ENCODE assay signal across 24 cellular contexts in the genomic region with DNA sequence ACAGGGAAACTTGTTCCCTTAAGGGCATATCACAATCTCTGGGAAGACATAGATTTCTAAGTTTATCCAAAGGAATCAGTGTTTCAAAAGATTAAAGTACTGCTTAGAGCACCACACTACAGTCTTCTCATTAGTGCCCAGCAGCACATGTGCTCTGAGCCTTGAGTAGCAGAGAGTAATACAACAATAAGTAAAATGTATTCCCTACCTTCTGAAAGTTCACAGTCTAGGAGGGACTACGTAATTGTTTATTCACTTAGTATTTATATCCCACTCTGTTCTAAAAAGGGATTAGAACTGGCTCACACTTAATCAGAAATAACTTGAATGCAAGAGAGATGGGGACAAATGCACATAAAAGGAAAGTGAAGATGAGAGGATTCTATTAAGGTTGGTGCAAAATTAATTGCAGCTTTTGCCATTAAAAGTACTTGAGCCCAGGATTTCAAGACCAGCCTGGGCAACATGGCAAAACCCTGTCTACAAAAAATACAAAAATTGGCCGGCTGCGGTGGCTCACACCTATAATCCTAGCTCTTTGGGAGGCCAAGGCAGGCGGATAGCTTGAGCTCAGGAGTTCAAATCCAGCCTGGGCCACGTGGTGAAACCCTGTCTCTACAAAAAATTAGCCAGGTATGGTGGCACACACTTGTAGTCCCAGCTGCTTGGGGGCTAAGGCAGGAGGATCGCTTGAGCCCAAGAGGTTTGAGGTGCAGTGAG. TPM values are rescaled to one million over a fixed set of nuclear protein-coding genes. Genes with fewer than 3 reads are reported as not detected.
DNase-seq lines count a peak whose midpoint lies in the region; ATAC-seq and TF ChIP-seq lines count a peak whose summit lies in the region.
"Had no signal": no experiment of that assay in that cellular context is flagged by ENCODE, and none has a peak within 500 bp of the region (broad histone marks: within the 10 kb centered on the region; RNA-seq: fewer than 3 reads in every experiment).

No MANE protein-coding gene starts in this region.

- H3K9ac ChIP-seq in IMR-90 (ENCODE audit: low read depth, low read length) (no peak overlapping the region), muscle layer of colon (ENCODE audit: low read length) (no peak overlapping the region)
- H3K9ac ChIP-seq: SK-N-SH had no signal

- no peak overlapping the region for H2BK15ac ChIP-seq in IMR-90 (ENCODE audit: low read depth, low read length)

- TF ChIP-seq CTCF in IMR-90 (conservative IDR thresholded peaks at IDR 0.05; ENCODE audit: low read depth, low read length) = no peak
- TF ChIP-seq CTCF in stomach (IDR thresholded peaks at IDR 0.05) = no peak

- H3K4me3 ChIP-seq in IMR-90 (ENCODE audit: insufficient read depth, low read depth, low read length) (no peak overlapping the region), muscle layer of colon (ENCODE audit: low read depth in 1 of 2, low read length in 2 of 2) (no peak overlapping the region), stomach (no peak overlapping the region)
- H3K4me3 ChIP-seq: dorsolateral prefrontal cortex had no signal

- BruUV-seq in IMR-90 (replicated peaks; lab: Mats Ljungman, UMichigan) = no TSS peak

- H3K79me1 ChIP-seq in IMR-90 (ENCODE audit: low read depth in 1 of 2, low read length in 2 of 2) = peaks cover 16 to 43% of the 10 kb centered on the region in 2 experiments

- intact Hi-C loops in IMR-90 (cut with micrococcal nuclease) = no loop called here
- intact Hi-C loops in stomach (cut with DNase I; ENCODE audit: low total_unique reads) = no loop called here

- TF ChIP-seq EP300 in stomach (IDR thresholded peaks at IDR 0.05) = no peak

- H3K23ac ChIP-seq in IMR-90 (ENCODE audit: low read depth, low read length) = no peak overlapping the region

- no peak overlapping the region for H2AK5ac ChIP-seq in IMR-90 (ENCODE audit: low read depth, low read length)

- in situ Hi-C loops in IMR-90 (cut with MboI; ENCODE audit: low sequenced_read_pairs) = no loop called here

- no peak overlapping the region for H3K18ac ChIP-seq in IMR-90 (ENCODE audit: low read depth, low read length)

- POLR2A ChIA-PET in IMR-90 (lab: Charles Lee; ENCODE audit: unreplicated experiment) = no interaction called here

- H3K56ac ChIP-seq in IMR-90 (ENCODE audit: extremely low read depth, insufficient read depth, low read length) = no peak overlapping the region

- no peak overlapping the region for H2BK20ac ChIP-seq in IMR-90 (ENCODE audit: low read depth, low read length)

- H4K20me1 ChIP-seq in IMR-90 (ENCODE audit: insufficient read depth, low read length) = peaks cover 32% of the 10 kb centered on the region

- H4K5ac ChIP-seq in IMR-90 (ENCODE audit: low read depth, low read length) = no peak overlapping the region

- no peak for DNase-seq in IMR-90
- no peak for DNase-seq in caudate nucleus (lab: John Stamatoyannopoulos, UW)
- DNase-seq in stomach = no peak
- no peak for DNase-seq in activated naive CD4-positive, alpha-beta T cell treated with Interleukin-2 at 50 U/mL for 16 hours
- DNase-seq in DMS153 (lab: John Stamatoyannopoulos, UW) = no peak
- DNase-seq in NCI-H510A (lab: John Stamatoyannopoulos, UW) = no peak
- DNase-seq: activated CD4-positive, alpha-beta T cell treated with anti-CD3 and anti-CD28 coated beads for 36 hours; activated CD8-positive, alpha-beta memory T cell treated with anti-CD3 and anti-CD28 coated beads for 24 hours; activated T-cell treated with anti-CD3 and anti-CD28 coated beads, Interleukin-2, amount 50 U/mL, for 24 hours; CD4-positive, alpha-beta T cell; central memory CD4-positive, alpha-beta T cell; EL; HCEC 1CT; Kasumi-1; MV-4-11; natural killer cell; NCI-H187; NCI-H526 treated with DMSO at 0.1 percent for 48 hours; SK-N-SH; T-helper 17 cell had no signal

- H3K27me3 ChIP-seq in IMR-90 (ENCODE audit: control insufficient read depth, insufficient read depth, low read length) (no peaks in the 10 kb centered on the region), muscle layer of colon (ENCODE audit: control insufficient read depth in 1 of 2, insufficient read depth in 2 of 2, low read length in 2 of 2) (no peaks in the 10 kb centered on the region), stomach (no peaks in the 10 kb centered on the region)
- H3K27me3 ChIP-seq: dorsolateral prefrontal cortex had no signal

- TF ChIP-seq POLR2A in IMR-90 (IDR thresholded peaks at IDR 0.05; ENCODE audit: low read depth, low read length) = no peak
- TF ChIP-seq POLR2A in stomach (IDR thresholded peaks at IDR 0.05) = no peak

- ATAC-seq in IMR-90 (ENCODE audit: low read depth) (peak; percentile 60), GM18867 (IDR thresholded peaks at IDR 0.05; ENCODE audit: unreplicated experiment) (no peak)
- ATAC-seq: activated CD4-positive, alpha-beta T cell treated with anti-CD3 and anti-CD28 coated beads for 36 hours; left lobe of liver; natural killer cell; T-helper 17 cell had no signal

- peaks cover 35% of the 10 kb centered on the region for H3K36me3 ChIP-seq in IMR-90 (ENCODE audit: control insufficient read depth, insufficient read depth, low read length)
- H3K36me3 ChIP-seq in muscle layer of colon (ENCODE audit: insufficient read depth, low read length) = peaks cover 9% of the 10 kb centered on the region
- H3K36me3 ChIP-seq in stomach = peaks cover 0 to 34% (median 12%) of the 10 kb centered on the region in 4 donors

- H3K14ac ChIP-seq in IMR-90 (replicated peaks; ENCODE audit: low read depth, low read length) = peak overlapping the region; percentile 7; the same call in 1 of the 2 replicates

- 91% methylated on average over 4 of the region's 6 CpGs; no CpG with 5 or more reads in 1 of the 2 experiments for WGBS in IMR-90 (ENCODE audit: extremely low coverage in 2 of 2, insufficient read length in 1 of 2), 2 experiments
- WGBS in stomach, 5 donors = 74 to 93% (median 88%) methylated on average over 6 of the region's 6 CpGs

- H2AK9ac ChIP-seq in IMR-90 (replicated peaks; ENCODE audit: low read depth, low read length, poor library complexity) = no peak overlapping the region

- no peak for TF ChIP-seq RAD21 in IMR-90 (IDR thresholded peaks at IDR 0.05; ENCODE audit: low read length)

- H4K91ac ChIP-seq in IMR-90 (ENCODE audit: insufficient read depth, low read depth, low read length) = no peak overlapping the region

- H3K9me3 ChIP-seq in IMR-90 (ENCODE audit: control insufficient read depth, insufficient read depth, low read length) (no peaks in the 10 kb centered on the region), muscle layer of colon (ENCODE audit: low read length) (no peaks in the 10 kb centered on the region), stomach (no peaks in the 10 kb centered on the region)
- H3K9me3 ChIP-seq: SK-N-SH had no signal

- H2BK120ac ChIP-seq in IMR-90 (ENCODE audit: low read depth, low read length) = no peak overlapping the region

- CTCF ChIA-PET in IMR-90 (lab: Yijun Ruan, JAX) = no interaction called here

- no peak overlapping the region for H2BK5ac ChIP-seq in IMR-90 (ENCODE audit: low read depth, low read length, poor library complexity, severe bottlenecking)

- H3K27ac ChIP-seq in IMR-90 (ENCODE audit: insufficient read depth, low read length) (no peak overlapping the region), caudate nucleus (ENCODE audit: low read depth, low read length) (peak overlapping the region; percentile 44), muscle layer of colon (ENCODE audit: low read depth, low read length) (peak overlapping the region; percentile 36), stomach (peak overlapping the region in 4 of 5 donors; percentile 16 to 79 (median 72))

- no peak overlapping the region for H3K4ac ChIP-seq in IMR-90 (ENCODE audit: low read depth, low read length)

- dilution Hi-C loops in IMR-90 (cut with HindIII; ENCODE audit: low sequenced_read_pairs, unreplicated experiment) = no loop called here

- no peak overlapping the region for H4K8ac ChIP-seq in IMR-90 (ENCODE audit: low read depth in 2 of 2, low read length in 2 of 2)

- H3K4me2 ChIP-seq in IMR-90 (ENCODE audit: low read depth, low read length) = no peak overlapping the region
- H3K4me2 ChIP-seq: SK-N-SH had no signal

- H3K4me1 ChIP-seq in IMR-90 (ENCODE audit: control insufficient read depth, insufficient read depth, low read length) (peaks cover 14% of the 10 kb centered on the region), muscle layer of colon (ENCODE audit: insufficient read depth, low read length) (peaks cover 26% of the 10 kb centered on the region), stomach (peaks cover 15 to 40% (median 27%) of the 10 kb centered on the region in 4 donors)

- peaks cover 11% of the 10 kb centered on the region for H3K9me1 ChIP-seq in IMR-90 (ENCODE audit: insufficient read depth, low read length)

- H2AFZ ChIP-seq in IMR-90 (replicated peaks; ENCODE audit: low read length, poor library complexity) = no peak overlapping the region

TF ChIP-seq in IMR-90, 13 proteins besides CTCF, POLR2A, EP300 and RAD21:
- TF ChIP-seq NFE2L2 (IDR thresholded peaks at IDR 0.05; ENCODE audit: low read depth, low read length) (no peak), MXI1 (IDR thresholded peaks at IDR 0.05; ENCODE audit: borderline replicate concordance, low read depth, low read length) (0 out of 2 replicates have a peak, but pooled peaks have one; percentile 26)

RNA-seq across cellular contexts. Expression of gene SYNC, which starts 9.0 kb away (rescaled TPM):
- 103 and 139 TPM in 2 replicates for total RNA-seq in IMR-90 (2012; rRNA removed)
- polyA plus RNA-seq in IMR-90 (2012; rRNA removed) = 41.3 and 48.9 TPM in 2 replicates
- 24.0 and 32.6 TPM in 2 replicates for polyA plus RNA-seq in IMR-90 (2012; cell fraction: cytosol; rRNA removed)
- 15.3 and 50.5 TPM in 2 replicates for polyA plus RNA-seq in IMR-90 (2012; cell fraction: nucleus; rRNA removed; ENCODE audit: low replicate concordance)
- total RNA-seq in stomach = 10 to 100 TPM; 12.3 to 38.5 (median 22.8) TPM
- polyA plus RNA-seq in stomach = 10 to 100 TPM in 1 of 3 donors, 1 to 10 TPM in 2; 5.5 to 11.6 (median 6.0) TPM
- total RNA-seq: activated CD4-positive, alpha-beta T cell treated with anti-CD3 and anti-CD28 coated beads for 36 hours; CD4-positive, alpha-beta T cell; natural killer cell; T-helper 17 cell had no signal

RNA-seq across cellular contexts. Expression of gene RBBP4, which starts 42.6 kb away (rescaled TPM):
- total RNA-seq in IMR-90 (2012; rRNA removed) (138 and 161 TPM in 2 replicates), stomach (100 to 1,000 TPM in 3 of 5 donors, 10 to 100 TPM in 2; 43.2 to 226 (median 160) TPM)
- polyA plus RNA-seq in IMR-90 (2012; rRNA removed) (71.0 and 82.9 TPM in 2 replicates), stomach (10 to 100 TPM; 38.0 to 56.7 (median 41.4) TPM)
- 30.3 and 58.3 TPM in 2 replicates for polyA plus RNA-seq in IMR-90 (2012; cell fraction: cytosol; rRNA removed)
- polyA plus RNA-seq in IMR-90 (2012; cell fraction: nucleus; rRNA removed; ENCODE audit: low replicate concordance) = 34.6 and 96.3 TPM in 2 replicates

RNA-seq across cellular contexts. Expression of gene ZBTB8OS, which starts 43.3 kb away (rescaled TPM):
- total RNA-seq in IMR-90 (2012; rRNA removed) (31.0 and 59.2 TPM in 2 replicates), stomach (100 to 1,000 TPM in 1 of 5 donors, 10 to 100 TPM in 4; 10.4 to 151 (median 26.3) TPM)
- polyA plus RNA-seq in IMR-90 (2012; rRNA removed) (43.5 and 52.6 TPM in 2 replicates), stomach (10 to 100 TPM; 55.0 to 88.6 (median 65.9) TPM)
- 13.7 and 23.7 TPM in 2 replicates for polyA plus RNA-seq in IMR-90 (2012; cell fraction: cytosol; rRNA removed)
- polyA plus RNA-seq in IMR-90 (2012; cell fraction: nucleus; rRNA removed; ENCODE audit: low replicate concordance) = 4.7 and 28.5 TPM in 2 replicates
